Comparison of ENCODE assay signal across 1 cellular context in genomic region chr9:110173322-110173642, GRCh38.
TF ChIP-seq lines count a peak whose summit lies in the region.

No MANE protein-coding gene starts in this region.

TF ChIP-seq in WTC11, 78 proteins besides CTCF, POLR2A, EP300 and RAD21 (continued from another document):
- TF ChIP-seq ZSCAN18 (CRISPR knock-in tag; IDR thresholded peaks at IDR 0.05) (no peak), ELF4 (CRISPR knock-in tag; IDR thresholded peaks at IDR 0.05; ENCODE audit: low read depth) (no peak), KAT7 (CRISPR knock-in tag; IDR thresholded peaks at IDR 0.05; ENCODE audit: borderline replicate concordance) (no peak)
